ENCODE assay signal across 26 cellular contexts in genomic region chr2:11665510-11666362, GRCh38. TPM values are rescaled to one million over a fixed set of nuclear protein-coding genes. Genes with fewer than 3 reads are reported as not detected.
"Had no signal": no experiment of that assay in that cellular context is flagged by ENCODE, and none has a peak within 500 bp of the region (broad histone marks: within the 10 kb centered on the region; RNA-seq: fewer than 3 reads in every experiment).

No MANE protein-coding gene starts in this region.

- H3K4me3 ChIP-seq: dorsolateral prefrontal cortex, heart left ventricle, right atrium auricular region, tibial nerve had no signal

- H3K4me3 Mint-ChIP-seq: naive thymus-derived CD4-positive, alpha-beta T cell; nephron progenitor cell; stimulated activated memory B cell treated with anti-CD40 and anti-IgM and Interleukin-4, amounts not matched to agents 10 μg/mL and 1 μg/mL and 100 μg/mL, for 72 hours; stimulated activated naive CD8-positive, alpha-beta T cell treated with anti-CD3 and anti-CD28 coated beads, Interleukin-15, Interleukin-2, amounts not matched to agents 100 ng/mL and 50 ng/mL, for 24 hours had no signal

- H3K27ac ChIP-seq: dorsolateral prefrontal cortex, heart left ventricle, neutrophil, right atrium auricular region, tibial nerve had no signal

- H3K36me3 ChIP-seq: heart left ventricle, neutrophil, right atrium auricular region, tibial nerve had no signal

- H3K27me3 ChIP-seq: right atrium auricular region had no signal

- ATAC-seq: heart left ventricle; left lobe of liver; naive thymus-derived CD4-positive, alpha-beta T cell; stimulated activated memory B cell treated with anti-CD40 and anti-IgM and Interleukin-4, amounts not matched to agents 10 μg/mL and 1 μg/mL and 100 μg/mL, for 72 hours had no signal

- H3K27ac Mint-ChIP-seq: naive thymus-derived CD4-positive, alpha-beta T cell; nephron progenitor cell; stimulated activated memory B cell treated with anti-CD40 and anti-IgM and Interleukin-4, amounts not matched to agents 10 μg/mL and 1 μg/mL and 100 μg/mL, for 72 hours; stimulated activated naive CD8-positive, alpha-beta T cell treated with anti-CD3 and anti-CD28 coated beads, Interleukin-15, Interleukin-2, amounts not matched to agents 100 ng/mL and 50 ng/mL, for 24 hours had no signal

- H3K4me1 Mint-ChIP-seq: stimulated activated memory B cell treated with anti-CD40 and anti-IgM and Interleukin-4, amounts not matched to agents 10 μg/mL and 1 μg/mL and 100 μg/mL, for 72 hours had no signal

- H3K9me3 ChIP-seq: neutrophil, right atrium auricular region had no signal

- DNase-seq: cortex of kidney; effector CD8-positive, alpha-beta T cell; heart left ventricle; hippocampal formation; kidney glomerular epithelial cell; mammary epithelial cell; naive thymus-derived CD4-positive, alpha-beta T cell; nephron progenitor cell; stimulated activated CD4-positive, alpha-beta T cell treated with anti-CD3 and anti-CD28 coated beads, Interleukin-15, amount 100 ng/mL, for 24 hours; stimulated activated CD4-positive, alpha-beta T cell treated with anti-CD3 and anti-CD28 coated beads, Interleukin-1b, Interleukin-23, amount 100 ng/mL, for 48 hours; stimulated activated CD4-positive, alpha-beta T cell treated with anti-CD3 and anti-CD28 coated beads, Interleukin-4, amount 100 ng/mL, for 24 hours had no signal

RNA-seq across cellular contexts. Expression of gene NTSR2, which starts 4.3 kb away (rescaled TPM):
- total RNA-seq: fibroblast of lung; glomerular endothelial cell; left lobe of liver; lower leg skin; mammary epithelial cell; mesenteric fat pad; mononuclear cell; naive thymus-derived CD4-positive, alpha-beta T cell; osteoblast; right atrium auricular region; ureter had no signal
- polyA plus RNA-seq: esophagus; fibroblast of lung; mammary epithelial cell; naive thymus-derived CD4-positive, alpha-beta T cell had no signal
